ENCODE assay signal across 8 cellular contexts in genomic region chr15:73951591-73951990, GRCh38. TPM values are rescaled to one million over a fixed set of nuclear protein-coding genes. Genes with fewer than 3 reads are reported as not detected.
A peak's percentile ranks its signal among the peaks of the same experiment; 100 is the strongest.
DNase-seq lines count a peak whose midpoint lies in the region; ATAC-seq, FAIRE-seq and TF ChIP-seq lines count a peak whose summit lies in the region.

No MANE protein-coding gene starts in this region.

- TF ChIP-seq CTCF in brain (conservative IDR thresholded peaks at IDR 0.05), result no peak
- no peak for TF ChIP-seq CTCF in lower lobe of right lung (IDR thresholded peaks at IDR 0.05)

- intact Hi-C loops in lower lobe of right lung (cut with DNase I), result no loop called here

- H3K4me1 Mint-ChIP-seq in brain, result peaks cover 43% of the 10 kb centered on the region

- H3K27me3 ChIP-seq in HUES6 (ENCODE audit: control insufficient read depth, insufficient read depth, low read length) (no peaks in the 10 kb centered on the region), lower lobe of right lung (ENCODE audit: low read depth) (no peaks in the 10 kb centered on the region), small intestine (ENCODE audit: control insufficient read depth in 2 of 2, insufficient read depth in 2 of 2, low read length in 2 of 2) (no peaks in the 10 kb centered on the region)

- H3K9me3 Mint-ChIP-seq in brain, result peaks cover 0 to 2% (median 0%) of the 10 kb centered on the region in 5 experiments

- peak overlapping the region; percentile 4 for H3K9ac ChIP-seq in HUES6 (ENCODE audit: low read length)

- DNase-seq in lower lobe of right lung, result peak; percentile 36
- no peak for DNase-seq in small intestine
- no peak for DNase-seq in ureter (ENCODE audit: low spot score)
- DNase-seq in NCI-H187 treated with DMSO at 0.1 percent for 48 hours (lab: John Stamatoyannopoulos, UW), result no peak
- no peak for DNase-seq in cerebellar cortex (ENCODE audit: low spot score)

- H3K36me3 ChIP-seq in HUES6 (ENCODE audit: control insufficient read depth, insufficient read depth, low read length) (peaks cover 8% of the 10 kb centered on the region), lower lobe of right lung (no peaks in the 10 kb centered on the region), small intestine (ENCODE audit: control insufficient read depth in 2 of 2, insufficient read depth in 2 of 2, low read length in 2 of 2) (no peaks in the 10 kb centered on the region)

- 59 to 78% (median 69%) methylated on average over 11 to 12 of the region's 12 CpGs for WGBS in small intestine, 3 donors

- FAIRE-seq in small intestine (lab: Jason Lieb, UNC), result no peak

- H3K27me3 Mint-ChIP-seq in brain, result no peaks in the 10 kb centered on the region

- ATAC-seq in lower lobe of right lung (peak in 1 of 2 donors; percentile 35), GM21619 (IDR thresholded peaks at IDR 0.05; ENCODE audit: unreplicated experiment) (no peak)

- H3K4me1 ChIP-seq in HUES6 (ENCODE audit: control insufficient read depth, insufficient read depth, low read length), result peaks cover 18% of the 10 kb centered on the region
- peaks cover 20% of the 10 kb centered on the region for H3K4me1 ChIP-seq in lower lobe of right lung
- peaks cover 0 to 2% of the 10 kb centered on the region in 2 donors for H3K4me1 ChIP-seq in small intestine (ENCODE audit: control insufficient read depth in 2 of 2, insufficient read depth in 1 of 2, low read depth in 1 of 2, low read length in 1 of 2)

- H3K4me3 Mint-ChIP-seq in brain, result peak overlapping the region in 1 of 5 experiments; percentile 68

- H3K4me3 ChIP-seq in HUES6 (ENCODE audit: low read depth, low read length) (no peak overlapping the region), lower lobe of right lung (no peak overlapping the region), small intestine (ENCODE audit: low read depth in 1 of 2, low read length in 2 of 2) (no peak overlapping the region)

- H3K27ac ChIP-seq in HUES6 (ENCODE audit: low read depth, low read length) (no peak overlapping the region; the same call in 1 of the 2 replicates), lower lobe of right lung (peak overlapping the region; percentile 84), small intestine (ENCODE audit: low read depth in 1 of 2, low read length in 1 of 2) (peak overlapping the region; percentile 45 to 94)

- peak overlapping the region; percentile 94 to 98 (median 97) for H3K27ac Mint-ChIP-seq in brain

- H3K9me3 ChIP-seq in HUES6 (ENCODE audit: control insufficient read depth, insufficient read depth, low read depth, low read length), result no peaks in the 10 kb centered on the region
- no peaks in the 10 kb centered on the region for H3K9me3 ChIP-seq in lower lobe of right lung
- no peaks in the 10 kb centered on the region for H3K9me3 ChIP-seq in small intestine (ENCODE audit: control insufficient read depth, low read depth)

- H3K36me3 Mint-ChIP-seq in brain, result no peaks in the 10 kb centered on the region

RNA-seq across cellular contexts. Expression of gene LOXL1, which starts 25.3 kb away (rescaled TPM):
- polyA plus RNA-seq in brain (ENCODE audit: insufficient read depth, low read depth, low replicate concordance) (6.0 TPM), small intestine (1 to 10 TPM; 2.2 to 6.1 (median 3.8) TPM)
- total RNA-seq in lower lobe of right lung (7.6 TPM), ureter (30.9 TPM)

RNA-seq across cellular contexts. Expression of gene STOML1, which starts 40.5 kb away (rescaled TPM):
- polyA plus RNA-seq in brain (ENCODE audit: insufficient read depth, low read depth, low replicate concordance) (40.5 TPM), small intestine (10 to 100 TPM in 1 of 3 donors, 1 to 10 TPM in 2; 7.8 to 22.1 (median 8.9) TPM)
- total RNA-seq in lower lobe of right lung (16.3 TPM), ureter (15.0 TPM)

RNA-seq across cellular contexts. Expression of gene PML, which starts 42.9 kb away (rescaled TPM):
- polyA plus RNA-seq in brain (ENCODE audit: insufficient read depth, low read depth, low replicate concordance), result 37.7 TPM
- total RNA-seq in lower lobe of right lung, result 79.4 TPM
- 10 to 100 TPM; 16.5 to 31.1 (median 28.3) TPM for polyA plus RNA-seq in small intestine
- 102 TPM for total RNA-seq in ureter
